In the genomic region with DNA sequence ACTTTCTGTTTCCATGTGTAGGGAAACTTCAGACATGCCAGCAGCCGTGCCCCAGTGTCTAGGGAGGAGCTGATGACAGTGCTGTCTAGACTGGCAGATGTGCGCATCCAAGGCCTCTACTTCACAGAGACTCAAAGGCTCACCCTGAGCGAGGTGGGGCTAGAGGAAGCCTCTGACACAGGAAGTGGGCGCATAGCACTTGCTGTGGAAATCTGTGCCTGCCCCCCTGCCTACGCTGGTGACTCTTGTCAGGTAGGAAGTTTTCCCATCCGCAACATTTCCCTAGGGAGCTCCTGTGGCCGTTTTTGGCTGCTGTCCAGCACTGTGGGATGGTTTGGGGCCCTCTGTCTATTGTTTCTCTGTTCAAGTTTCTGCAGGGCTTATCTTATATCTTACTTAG, we compare ENCODE assay signal across 9 cellular contexts.
DNase-seq lines count a peak whose midpoint lies in the region; TF ChIP-seq lines count a peak whose summit lies in the region.
"Had no signal": no experiment of that assay in that cellular context is flagged by ENCODE, and none has a peak within 500 bp of the region (broad histone marks: within the 10 kb centered on the region; RNA-seq: fewer than 3 reads in every experiment).

No MANE protein-coding gene starts in this region.

- no peaks in the 10 kb centered on the region for H3K36me3 ChIP-seq in KOPT-K1 (ENCODE audit: insufficient read depth, low read length)

- no peaks in the 10 kb centered on the region for H3K36me3 Mint-ChIP-seq in endothelial cell (ENCODE audit: low read depth, unreplicated experiment)

- H3K4me3 Mint-ChIP-seq in endothelial cell (ENCODE audit: unreplicated experiment) = no peak overlapping the region

- TF ChIP-seq CTCF in endothelial cell (IDR thresholded peaks at IDR 0.05; ENCODE audit: unreplicated experiment) = no peak

- H3K27ac Mint-ChIP-seq in endothelial cell (ENCODE audit: unreplicated experiment) = no peak overlapping the region

- peak; percentile 52 for DNase-seq in NK-92 treated with Interleukin-12 subunit alpha and Interleukin-12 subunit beta, amount 100 ng/mL, for 24 hours (lab: John Stamatoyannopoulos, UW)
- DNase-seq in NK-92 (lab: John Stamatoyannopoulos, UW; ENCODE audit: unreplicated experiment) (no peak), endothelial cell (ENCODE audit: low spot score) (peak; percentile 50), NCI-H1436 (lab: John Stamatoyannopoulos, UW) (no peak), amygdala (lab: John Stamatoyannopoulos, UW) (no peak)
- DNase-seq in activated CD4-positive, alpha-beta T cell treated with anti-CD3 and anti-CD28 coated beads for 4 hours = peak; percentile 62 to 68
- DNase-seq in stimulated activated CD8-positive, alpha-beta memory T cell treated with anti-CD3 and anti-CD28 coated beads, Interleukin-2, amount 100 ng/mL, for 48 hours (ENCODE audit: low read depth in 2 of 2) = peak; percentile 17 to 27

- H3K9me3 Mint-ChIP-seq in endothelial cell (ENCODE audit: unreplicated experiment) = no peaks in the 10 kb centered on the region

- H3K27ac ChIP-seq in KOPT-K1 (ENCODE audit: low read depth, low read length, poor library complexity, severe bottlenecking) = peak overlapping the region; percentile 44
- H3K27ac ChIP-seq: C4-2B had no signal

- no peaks in the 10 kb centered on the region for H3K27me3 Mint-ChIP-seq in endothelial cell (ENCODE audit: unreplicated experiment)

- peaks cover 18% of the 10 kb centered on the region for H3K4me1 Mint-ChIP-seq in endothelial cell (ENCODE audit: unreplicated experiment)

- H3K9me3 ChIP-seq in KOPT-K1 (ENCODE audit: insufficient read depth, low read length, poor library complexity, severe bottlenecking) = no peaks in the 10 kb centered on the region

Comparison
In these comparisons a context has a peak if more than half of its experiments do, and no peak if none do; other contexts are left out.
1. DNase-seq: peak in NK-92 treated with Interleukin-12 subunit alpha and Interleukin-12 subunit beta, amount 100 ng/mL, for 24 hours (single experiment), activated CD4-positive, alpha-beta T cell treated with anti-CD3 and anti-CD28 coated beads for 4 hours (2 of 2), endothelial cell (single experiment) and stimulated activated CD8-positive, alpha-beta memory T cell treated with anti-CD3 and anti-CD28 coated beads, Interleukin-2, amount 100 ng/mL, for 48 hours (2 of 2); none in NK-92 (single experiment), NCI-H1436 (single experiment) and amygdala (0 of 56).